In genomic region chr1:74812180-74812541, GRCh38 we compare ENCODE assay signal across 12 cellular contexts.
DNase-seq lines count a peak whose midpoint lies in the region; ATAC-seq and TF ChIP-seq lines count a peak whose summit lies in the region.
"Had no signal": no experiment of that assay in that cellular context is flagged by ENCODE, and none has a peak within 500 bp of the region (broad histone marks: within the 10 kb centered on the region; RNA-seq: fewer than 3 reads in every experiment).

No MANE protein-coding gene starts in this region.

- no peak overlapping the region for H3K4me3 ChIP-seq in stomach

- TF ChIP-seq CTCF in GM13977 (IDR thresholded peaks at IDR 0.05; ENCODE audit: extremely low read depth, insufficient read depth, missing control alignments): no peak
- no peak for TF ChIP-seq CTCF in osteocyte (IDR thresholded peaks at IDR 0.05)
- no peak for TF ChIP-seq CTCF in stomach (IDR thresholded peaks at IDR 0.05)

- intact Hi-C loops in stomach (cut with DNase I; ENCODE audit: low total_unique reads): no loop called here

- no peak overlapping the region for H3K4me3 Mint-ChIP-seq in osteocyte (ENCODE audit: unreplicated experiment)

- H3K4me1 Mint-ChIP-seq in osteocyte (ENCODE audit: unreplicated experiment): no peaks in the 10 kb centered on the region

- ATAC-seq in GM19397 (IDR thresholded peaks at IDR 0.05; ENCODE audit: unreplicated experiment) (peak; percentile 82), HG02763 (IDR thresholded peaks at IDR 0.05; ENCODE audit: unreplicated experiment) (peak; percentile 95), HG03442 (IDR thresholded peaks at IDR 0.05; ENCODE audit: unreplicated experiment) (peak; percentile 93)

- TF ChIP-seq EP300 in stomach (IDR thresholded peaks at IDR 0.05): no peak

- peak; percentile 2 for DNase-seq in GM13977 (ENCODE audit: low spot score)
- DNase-seq in osteocyte (ENCODE audit: extremely low spot score, unreplicated experiment): no peak
- DNase-seq in activated effector memory CD4-positive, alpha-beta T cell treated with Interleukin-2 at 50 U/mL for 16 hours: no peak
- DNase-seq in stomach: no peak
- DNase-seq in GF-D8 (lab: John Stamatoyannopoulos, UW): no peak
- DNase-seq: AML-193, erythroblast, GDM1 had no signal

- H3K27ac ChIP-seq in stomach: peak overlapping the region in 1 of 5 donors; percentile 1
- H3K27ac ChIP-seq: VCaP had no signal

- no peaks in the 10 kb centered on the region for H3K36me3 ChIP-seq in stomach

- no peak for TF ChIP-seq POLR2A in stomach (IDR thresholded peaks at IDR 0.05)

- no peaks in the 10 kb centered on the region for H3K27me3 ChIP-seq in stomach

- H3K9me3 Mint-ChIP-seq in osteocyte (ENCODE audit: unreplicated experiment): no peaks in the 10 kb centered on the region

- H3K36me3 Mint-ChIP-seq in osteocyte (ENCODE audit: unreplicated experiment): no peaks in the 10 kb centered on the region

- H3K4me1 ChIP-seq in stomach: no peaks in the 10 kb centered on the region

- in situ Hi-C loops in GM13977 (cut with MboI; ENCODE audit: low pct_unique_long_range_greater_than_20kb, low sequenced_read_pairs, unreplicated experiment): no loop called here

- peaks cover 0 to 3% (median 0%) of the 10 kb centered on the region in 4 donors for H3K9me3 ChIP-seq in stomach

- H3K27me3 Mint-ChIP-seq in osteocyte (ENCODE audit: unreplicated experiment): no peaks in the 10 kb centered on the region

- no peak overlapping the region for H3K27ac Mint-ChIP-seq in osteocyte (ENCODE audit: unreplicated experiment)

- 28 to 70% (median 49%) methylated on average over 1 of the region's 1 CpG for WGBS in stomach, 5 donors
